Comparison of ENCODE assay signal across 1 cellular context in genomic region chr22:38863531-38864131, GRCh38.
TF ChIP-seq lines count a peak whose summit lies in the region.

No MANE protein-coding gene starts in this region.

TF ChIP-seq in endothelial cell of umbilical vein, 7 proteins besides CTCF, POLR2A, EP300 and RAD21:
- TF ChIP-seq EZH2 (IDR thresholded peaks at IDR 0.05; ENCODE audit: borderline replicate concordance, low read depth, low read length, severe bottlenecking), result no peak
- TF ChIP-seq POLR2AphosphoS5 (IDR thresholded peaks at IDR 0.05; ENCODE audit: insufficient read depth, low read depth, low read length), result no peak
- no peak for TF ChIP-seq MAX (IDR thresholded peaks at IDR 0.05; ENCODE audit: insufficient read depth, insufficient read length)
- no peak for TF ChIP-seq FOS (IDR thresholded peaks at IDR 0.05; ENCODE audit: borderline replicate concordance, insufficient read depth, low read length)
- no peak for TF ChIP-seq GATA2 (IDR thresholded peaks at IDR 0.05; ENCODE audit: insufficient read depth, insufficient read length, low read depth, low read length)
- no peak for TF ChIP-seq JUN (IDR thresholded peaks at IDR 0.05; ENCODE audit: borderline replicate concordance, insufficient read depth, insufficient read length, low read depth)
- TF ChIP-seq MYC (IDR thresholded peaks at IDR 0.05; ENCODE audit: low read depth, low read length), result no peak
